In the genomic region with DNA sequence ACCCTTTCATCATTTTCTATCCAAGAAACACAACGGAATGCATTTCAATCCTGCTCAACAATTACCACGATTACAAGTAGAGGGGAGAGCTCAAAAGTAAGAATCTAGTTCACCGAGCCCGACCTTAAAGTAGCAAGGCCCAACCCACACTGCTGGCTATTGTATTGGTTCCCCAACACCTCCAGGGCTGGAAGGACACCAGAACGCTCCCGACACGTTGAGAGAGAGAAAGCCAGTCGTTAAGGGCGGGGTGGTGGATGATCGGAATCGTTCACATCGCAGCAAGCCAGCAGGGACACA, we compare ENCODE assay signal across 8 cellular contexts. TPM values are rescaled to one million over a fixed set of nuclear protein-coding genes. Genes with fewer than 3 reads are reported as not detected.
DNase-seq lines count a peak whose midpoint lies in the region; ATAC-seq and TF ChIP-seq lines count a peak whose summit lies in the region.

No MANE protein-coding gene starts in this region.

- H3K36me3 ChIP-seq in Loucy (ENCODE audit: insufficient read depth, low read length) (no peaks in the 10 kb centered on the region), ectodermal cell (ENCODE audit: control insufficient read depth, insufficient read depth, low read length) (no peaks in the 10 kb centered on the region), neuron (ENCODE audit: insufficient read depth, low read length) (peaks cover 10% of the 10 kb centered on the region)

- H3K4me1 ChIP-seq in Loucy (ENCODE audit: insufficient read depth, low read length, poor library complexity, severe bottlenecking) (peaks cover 42% of the 10 kb centered on the region), ectodermal cell (ENCODE audit: control insufficient read depth, insufficient read depth, low read length) (peaks cover 10% of the 10 kb centered on the region), neuron (ENCODE audit: insufficient read depth, low read length) (peaks cover 13% of the 10 kb centered on the region)

- H3K79me2 ChIP-seq in Loucy (ENCODE audit: insufficient read depth, low read length), result peaks cover 63% of the 10 kb centered on the region

- H3K4me3 ChIP-seq in Loucy (ENCODE audit: low read length, poor library complexity, severe bottlenecking) (peak overlapping the region; percentile 98), ectodermal cell (ENCODE audit: insufficient read depth, low read depth, low read length) (peak overlapping the region; percentile 86), neuron (ENCODE audit: low read length) (peak overlapping the region; percentile 88)

- WGBS in ectodermal cell, 2 experiments, result 0 to 1% methylated on average over 12 of the region's 12 CpGs

- ATAC-seq in HG02852 (IDR thresholded peaks at IDR 0.05; ENCODE audit: unreplicated experiment), result no peak
- no peak for ATAC-seq in GM18858 (IDR thresholded peaks at IDR 0.05; ENCODE audit: unreplicated experiment)
- ATAC-seq in GM18867 (IDR thresholded peaks at IDR 0.05; ENCODE audit: unreplicated experiment), result no peak

- H3K9me3 ChIP-seq in Loucy (ENCODE audit: insufficient read depth, low read depth, low read length) (no peaks in the 10 kb centered on the region), ectodermal cell (ENCODE audit: control insufficient read depth, low read length) (no peaks in the 10 kb centered on the region), neuron (ENCODE audit: low read length) (no peaks in the 10 kb centered on the region)

- H2AFZ ChIP-seq in Loucy (ENCODE audit: low read length) (0 out of 2 replicates have a peak overlapping the region, but pooled peaks have one; percentile 29), neuron (ENCODE audit: low read depth, low read length) (peak overlapping the region; percentile 88)

- H3K27me3 ChIP-seq in Loucy (ENCODE audit: insufficient read depth, low read length, poor library complexity, severe bottlenecking), result no peaks in the 10 kb centered on the region
- H3K27me3 ChIP-seq in ectodermal cell (ENCODE audit: control insufficient read depth, insufficient read depth, low read length, poor library complexity, severe bottlenecking), result no peaks in the 10 kb centered on the region
- H3K27me3 ChIP-seq in neuron (ENCODE audit: insufficient read depth, low read length), result no peaks in the 10 kb centered on the region

- H3K9me2 ChIP-seq in Loucy (replicated peaks; ENCODE audit: low read depth, low read length), result no peaks in the 10 kb centered on the region

- H3K27ac ChIP-seq in ectodermal cell (ENCODE audit: insufficient read depth, low read depth, low read length, poor library complexity, severe bottlenecking), result no peak overlapping the region

- peak overlapping the region; percentile 92 for H3K9ac ChIP-seq in Loucy (ENCODE audit: low read depth, low read length, poor library complexity, severe bottlenecking)

- H3K4me2 ChIP-seq in Loucy (ENCODE audit: low read depth, low read length, poor library complexity, severe bottlenecking), result peak overlapping the region; percentile 82

- peaks cover 36% of the 10 kb centered on the region for H4K20me1 ChIP-seq in Loucy (ENCODE audit: insufficient read depth, low read length, poor library complexity, severe bottlenecking)

- DNase-seq in GM03348 (ENCODE audit: low spot score), result peak; percentile 23
- DNase-seq in LoVo (ENCODE audit: low spot score), result no peak

- H3F3A ChIP-seq in Loucy (ENCODE audit: low read depth), result no peaks in the 10 kb centered on the region

- no peak for TF ChIP-seq CTCF in Loucy (conservative IDR thresholded peaks at IDR 0.05; ENCODE audit: low read length)

RNA-seq across cellular contexts. Expression of a gene that starts 0.7 kb away (rescaled TPM):
- 140 TPM for polyA plus RNA-seq in ectodermal cell (2013, experiment 1 of 4)
- polyA plus RNA-seq in ectodermal cell (2013, experiment 2 of 4), result 130 TPM
- polyA plus RNA-seq in ectodermal cell (2013, experiment 3 of 4), result 117 TPM
- polyA plus RNA-seq in ectodermal cell (2013, experiment 4 of 4), result 139 TPM
